15 cellular contexts compared by ENCODE assay signal in the genomic region with DNA sequence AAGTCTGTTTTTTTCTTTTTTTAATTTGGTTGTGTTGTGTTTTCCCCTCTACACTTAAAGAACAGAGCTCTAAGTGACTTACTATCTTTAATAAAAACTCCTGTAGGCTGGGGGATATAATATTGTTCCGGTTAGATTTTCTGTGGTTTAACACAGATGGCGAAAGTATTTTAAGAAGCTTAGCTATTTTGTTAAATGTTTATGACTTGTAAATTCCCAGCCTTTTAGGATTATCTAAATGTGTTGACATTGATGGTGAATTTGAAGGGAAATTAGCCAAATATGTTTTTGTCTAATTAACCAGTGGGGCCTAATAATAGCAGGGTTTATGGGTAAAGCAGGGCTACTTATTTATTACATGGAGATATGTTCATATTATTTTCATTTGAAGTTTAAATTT.
"Had no signal": no experiment of that assay in that cellular context is flagged by ENCODE, and none has a peak within 500 bp of the region (broad histone marks: within the 10 kb centered on the region; RNA-seq: fewer than 3 reads in every experiment).

No MANE protein-coding gene starts in this region.

- H3K4me1 ChIP-seq: prostate gland, right lobe of liver, tibial nerve had no signal

- H3K27ac ChIP-seq: epithelial cell of prostate, neutrophil, prostate gland, right lobe of liver, tibial nerve had no signal

- H3K36me3 ChIP-seq: neutrophil, prostate gland, right lobe of liver, tibial nerve had no signal

- ATAC-seq: activated T-cell treated with anti-CD3 and anti-CD28 coated beads, Interleukin-2, amount 50 U/mL, for 72 hours; left cardiac atrium; naive thymus-derived CD8-positive, alpha-beta T cell; right lobe of liver; stimulated activated naive B cell treated with anti-CD40 and anti-IgM and Interleukin-4, amounts not matched to agents 10 μg/mL and 1 μg/mL and 100 μg/mL, for 72 hours had no signal

- H3K27me3 ChIP-seq: neutrophil, right lobe of liver, tibial nerve had no signal

- H3K9me3 ChIP-seq: neutrophil, prostate gland, right lobe of liver had no signal

- DNase-seq: activated CD4-positive, alpha-beta T cell treated with anti-CD3 and anti-CD28 coated beads, Interleukin-2, amount 50 U/mL, for 48 hours; activated CD4-positive, CD25-positive, alpha-beta regulatory T cell treated with anti-CD3 and anti-CD28 coated beads, Interleukin-2, amount 50 U/mL, for 72 hours; activated naive CD8-positive, alpha-beta T cell treated with anti-CD3 and anti-CD28 coated beads, Interleukin-2, amount 10 ng/mL, durations not matched to agents 7 days and 5 days; activated T-cell treated with anti-CD3 and anti-CD28 coated beads, Interleukin-2, amount 50 U/mL, for 72 hours; caudate nucleus; effector memory CD4-positive, alpha-beta T cell; left cardiac atrium; naive thymus-derived CD8-positive, alpha-beta T cell; right lobe of liver; stimulated activated CD4-positive, alpha-beta T cell treated with anti-CD3 and anti-CD28 coated beads, Interleukin-2, amount 100 ng/mL, for 24 hours; stimulated activated naive B cell treated with anti-CD40 and anti-IgM and Interleukin-4, amounts not matched to agents 10 μg/mL and 1 μg/mL and 100 μg/mL, for 72 hours had no signal

- H3K4me3 ChIP-seq: prostate gland, right lobe of liver, tibial nerve had no signal
